Comparison of ENCODE assay signal across 33 cellular contexts in genomic region chr7:154489897-154490296, GRCh38.
"Had no signal": no experiment of that assay in that cellular context is flagged by ENCODE, and none has a peak within 500 bp of the region (broad histone marks: within the 10 kb centered on the region; RNA-seq: fewer than 3 reads in every experiment).

No MANE protein-coding gene starts in this region.

- ATAC-seq: activated naive CD4-positive, alpha-beta T cell treated with anti-CD3 and anti-CD28 coated beads, Interleukin-2, amount 50 U/mL, for 72 hours; activated naive CD8-positive, alpha-beta T cell treated with anti-CD3 and anti-CD28 coated beads, Interleukin-2, amount 50 U/mL, for 24 hours; activated T-cell treated with anti-CD3 and anti-CD28 coated beads, Interleukin-2, amount 50 U/mL, for 4 hours; activated T-cell treated with anti-CD3 and anti-CD28 coated beads, Interleukin-2, amount 50 U/mL, for 72 hours; activated T-helper 17 cell treated with anti-CD3 and anti-CD28 coated beads, Interleukin-2, amount 50 U/mL, for 72 hours; body of pancreas had no signal

- H3K27ac ChIP-seq: adrenal gland, ascending aorta, body of pancreas, brain microvascular endothelial cell, breast epithelium, cardiac muscle cell had no signal

- H3K9me3 ChIP-seq: adrenal gland, ascending aorta, body of pancreas, breast epithelium had no signal

- H3K36me3 ChIP-seq: adrenal gland, ascending aorta, brain microvascular endothelial cell, breast epithelium, cardiac muscle cell had no signal

- H3K27me3 ChIP-seq: adrenal gland, ascending aorta, body of pancreas, brain microvascular endothelial cell, cardiac muscle cell had no signal

- DNase-seq: activated effector memory CD4-positive, alpha-beta T cell treated with anti-CD3 and anti-CD28 coated beads, Interleukin-2, amount 50 U/mL, for 16 hours; activated effector memory CD4-positive, alpha-beta T cell treated with Interleukin-2 at 50 U/mL for 16 hours; activated gamma-delta T cell; activated gamma-delta T cell treated with Interleukin-2 at 50 U/mL for 16 hours; activated naive CD4-positive, alpha-beta T cell; activated naive CD4-positive, alpha-beta T cell treated with anti-CD3 and anti-CD28 coated beads for 36 hours; activated naive CD4-positive, alpha-beta T cell treated with anti-CD3 and anti-CD28 coated beads, Interleukin-2, amount 10 ng/mL, durations not matched to agents 7 days and 5 days; activated naive CD4-positive, alpha-beta T cell treated with anti-CD3 and anti-CD28 coated beads, Interleukin-2, amount 50 U/mL, for 16 hours; activated naive CD4-positive, alpha-beta T cell treated with Interleukin-2 at 50 U/mL for 16 hours; activated naive CD8-positive, alpha-beta T cell treated with anti-CD3 and anti-CD28 coated beads for 36 hours; activated naive CD8-positive, alpha-beta T cell treated with anti-CD3 and anti-CD28 coated beads, Interleukin-2, amount 10 ng/mL, durations not matched to agents 7 days and 5 days; activated naive CD8-positive, alpha-beta T cell treated with anti-CD3 and anti-CD28 coated beads, Interleukin-2, amount 50 U/mL, for 24 hours; activated T-cell treated with anti-CD3 and anti-CD28 coated beads, Interleukin-2, amount 50 U/mL, for 1 hour; activated T-cell treated with anti-CD3 and anti-CD28 coated beads, Interleukin-2, amount 50 U/mL, for 24 hours; activated T-cell treated with anti-CD3 and anti-CD28 coated beads, Interleukin-2, amount 50 U/mL, for 4 hours; activated T-cell treated with anti-CD3 and anti-CD28 coated beads, Interleukin-2, amount 50 U/mL, for 48 hours; activated T-cell treated with anti-CD3 and anti-CD28 coated beads, Interleukin-2, amount 50 U/mL, for 72 hours; adrenal gland; amniotic stem cell; amygdala; anterior cingulate cortex; aorta; body of pancreas; brain microvascular endothelial cell; central memory CD4-positive, alpha-beta T cell; cerebellar nuclear complex had no signal

- H3K4me1 ChIP-seq: adrenal gland, ascending aorta, body of pancreas, breast epithelium had no signal

- H3K4me3 ChIP-seq: adrenal gland, ascending aorta, body of pancreas, breast epithelium, cardiac muscle cell had no signal

- FAIRE-seq: astrocyte, bronchial epithelial cell had no signal
